Comparison of ENCODE assay signal across 1 cellular context in the genomic region with DNA sequence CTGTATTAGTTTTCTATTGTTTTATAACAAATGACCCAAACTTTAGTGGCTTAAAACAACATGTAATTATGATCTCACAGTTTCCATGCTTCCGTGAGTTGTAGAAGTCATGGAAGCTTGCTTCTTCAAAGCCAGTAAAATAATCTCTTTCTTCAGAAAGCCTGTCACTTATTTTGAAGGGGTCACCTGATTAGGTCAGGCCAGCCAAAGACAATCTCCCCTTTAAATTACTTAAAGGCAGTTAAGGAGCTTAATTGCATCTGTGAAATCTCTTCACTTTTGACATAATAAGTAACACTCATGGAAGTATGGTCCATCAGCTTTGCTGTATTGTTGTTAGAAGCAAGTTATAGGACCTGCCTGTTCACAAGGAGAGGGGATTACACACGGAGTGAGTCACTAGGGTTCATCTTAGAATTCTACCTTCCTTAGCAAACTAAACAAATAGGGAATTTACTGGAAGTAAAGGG.
TF ChIP-seq lines count a peak whose summit lies in the region.

No MANE protein-coding gene starts in this region.

TF ChIP-seq in GM23338, 12 proteins besides CTCF, POLR2A, EP300 and RAD21 (continued from another document):
- TF ChIP-seq ZNF462 (CRISPR knock-in tag; IDR thresholded peaks at IDR 0.05) (no peak), EZH2 (IDR thresholded peaks at IDR 0.05; ENCODE audit: low read depth, unreplicated experiment) (no peak), STAT1 (IDR thresholded peaks at IDR 0.05; ENCODE audit: unreplicated experiment) (no peak), POLR2AphosphoS5 (IDR thresholded peaks at IDR 0.05; ENCODE audit: low read depth) (no peak), ETS1 (IDR thresholded peaks at IDR 0.05) (no peak), EZH2phosphoT487 (IDR thresholded peaks at IDR 0.05; ENCODE audit: unreplicated experiment) (no peak)
